Comparison of ENCODE assay signal across 22 cellular contexts in the genomic region with DNA sequence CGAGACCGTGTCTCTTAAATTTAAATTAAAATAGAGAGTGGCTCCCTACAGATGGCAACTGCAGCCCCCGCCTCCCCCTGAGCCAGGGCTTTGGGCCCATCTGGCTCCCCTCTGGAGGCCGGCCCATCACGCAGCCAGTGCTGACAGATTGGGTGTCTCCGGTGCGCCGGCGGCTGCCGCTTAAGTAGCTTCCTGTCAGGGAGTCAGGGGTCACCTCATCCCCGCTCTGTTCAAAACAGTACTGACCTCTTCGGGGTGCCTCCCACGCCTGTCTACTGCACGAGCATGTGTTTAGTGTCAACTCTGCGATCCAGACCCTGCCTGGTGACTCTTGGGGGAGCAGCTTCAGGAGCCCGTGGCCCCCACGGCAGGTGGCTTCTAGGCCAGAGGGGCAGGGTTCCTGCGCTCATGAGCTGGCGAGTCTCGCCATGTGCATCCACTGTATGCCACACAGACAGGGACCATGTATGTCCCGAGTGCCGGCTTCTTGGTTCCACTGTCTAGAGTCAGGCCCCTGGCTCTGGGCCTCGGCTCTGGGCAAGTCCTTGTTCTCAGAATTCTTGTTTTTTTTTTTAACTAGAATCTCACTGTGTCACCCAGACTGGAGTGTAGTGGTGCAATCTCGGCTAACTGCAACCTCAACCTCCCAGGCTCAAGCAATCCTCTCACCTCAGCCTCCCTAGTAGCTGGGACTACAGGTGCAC. TPM values are rescaled to one million over a fixed set of nuclear protein-coding genes. Genes with fewer than 3 reads are reported as not detected.
DNase-seq lines count a peak whose midpoint lies in the region; ATAC-seq and TF ChIP-seq lines count a peak whose summit lies in the region.
"Had no signal": no experiment of that assay in that cellular context is flagged by ENCODE, and none has a peak within 500 bp of the region (broad histone marks: within the 10 kb centered on the region; RNA-seq: fewer than 3 reads in every experiment).

No MANE protein-coding gene starts in this region.

- DNase-seq in heart right ventricle (no peak), Right ventricle myocardium superior (no peak), NT2/D1 (ENCODE audit: low read depth, low spot score) (no peak), left kidney (ENCODE audit: low read depth, low spot score) (peak; percentile 91), substantia nigra (lab: John Stamatoyannopoulos, UW) (peak in 1 of 49 donors; percentile 14), AG20443 (ENCODE audit: low spot score) (no peak), left colon (no peak), hepatocyte (ENCODE audit: low spot score) (no peak)
- DNase-seq: activated CD4-positive, alpha-beta T cell treated with anti-CD3 and anti-CD28 coated beads, Interleukin-2, amount 10 ng/mL, durations not matched to agents 7 days and 5 days; activated CD8-positive, alpha-beta memory T cell treated with anti-CD3 and anti-CD28 coated beads, Interleukin-2, amount 10 ng/mL, durations not matched to agents 7 days and 5 days; BE2C; effector memory CD8-positive, alpha-beta T cell; esophagus squamous epithelium; gastrocnemius medialis; GOT3; NCI-H1417 treated with DMSO at 0.1 percent for 48 hours; NCI-H774; SJCRH30; stimulated activated CD4-positive, alpha-beta T cell treated with anti-CD3 and anti-CD28 coated beads, Interleukin-1b, Interleukin-23, amount 100 ng/mL, for 48 hours had no signal

- no peaks in the 10 kb centered on the region for H3K9me2 ChIP-seq in hepatocyte (replicated peaks; ENCODE audit: insufficient read depth)

- no peaks in the 10 kb centered on the region for H3K36me3 ChIP-seq in heart right ventricle
- H3K36me3 ChIP-seq in NT2/D1 (ENCODE audit: insufficient read depth, insufficient read length, low read length): peaks cover 49% of the 10 kb centered on the region
- H3K36me3 ChIP-seq in hepatocyte (replicated peaks; ENCODE audit: insufficient read depth, low read depth): no peaks in the 10 kb centered on the region
- H3K36me3 ChIP-seq: BE2C, gastrocnemius medialis, prostate gland, SJCRH30 had no signal

- WGBS in heart right ventricle, 2 donors: 69 to 74% methylated on average over 24 of the region's 24 CpGs
- 96% methylated on average over 23 of the region's 24 CpGs for WGBS in hepatocyte (ENCODE audit: low lambda C conversion rate, missing lambda C conversion rate)

- H2AFZ ChIP-seq in hepatocyte: no peak overlapping the region

- H3K27me3 ChIP-seq in heart right ventricle (no peaks in the 10 kb centered on the region), NT2/D1 (ENCODE audit: insufficient read depth, insufficient read length) (no peaks in the 10 kb centered on the region), hepatocyte (no peaks in the 10 kb centered on the region)
- H3K27me3 ChIP-seq: BE2C, esophagus squamous epithelium, gastrocnemius medialis, SJCRH30 had no signal

- H3K4me3 ChIP-seq in heart right ventricle: no peak overlapping the region
- no peak overlapping the region for H3K4me3 ChIP-seq in NT2/D1 (ENCODE audit: insufficient read length, low read depth)
- no peak overlapping the region for H3K4me3 ChIP-seq in hepatocyte
- H3K4me3 ChIP-seq: esophagus squamous epithelium, gastrocnemius medialis, prostate gland, SJCRH30 had no signal

- peak overlapping the region; percentile 2 for H3K9ac ChIP-seq in NT2/D1 (ENCODE audit: insufficient read length, low read depth)

- ATAC-seq in heart right ventricle (peak in 5 of 8 donors; percentile 8 to 36 (median 23)), Right ventricle myocardium superior (ENCODE audit: poor library complexity) (no peak), left colon (no peak)
- ATAC-seq: activated CD8-positive, alpha-beta memory T cell treated with anti-CD3 and anti-CD28 coated beads, Interleukin-2, amount 10 ng/mL, durations not matched to agents 7 days and 5 days; activated naive CD4-positive, alpha-beta T cell treated with anti-CD3 and anti-CD28 coated beads, Interleukin-2, amount 50 U/mL, for 72 hours; effector memory CD8-positive, alpha-beta T cell; gastrocnemius medialis; natural killer cell treated with Interleukin-12 subunit alpha and Interleukin-12 subunit beta and Interleukin-15 and Interleukin-18, amount 100 ng/mL, for 72 hours had no signal

- H3K27ac ChIP-seq in heart right ventricle: no peak overlapping the region
- peak overlapping the region; percentile 55 for H3K27ac ChIP-seq in substantia nigra (ENCODE audit: low read depth, low read length, poor library complexity, severe bottlenecking)
- H3K27ac ChIP-seq in hepatocyte: no peak overlapping the region
- H3K27ac ChIP-seq: esophagus squamous epithelium, gastrocnemius medialis, prostate gland, SJCRH30 had no signal

- TF ChIP-seq CTCF in heart right ventricle (IDR thresholded peaks at IDR 0.05) (no peak), hepatocyte (IDR thresholded peaks at IDR 0.05; ENCODE audit: poor library complexity) (no peak)

- peaks cover 0 to 14% (median 0%) of the 10 kb centered on the region in 9 donors for H3K4me1 ChIP-seq in heart right ventricle
- peaks cover 11% of the 10 kb centered on the region for H3K4me1 ChIP-seq in NT2/D1 (ENCODE audit: insufficient read depth, insufficient read length)
- no peaks in the 10 kb centered on the region for H3K4me1 ChIP-seq in hepatocyte (ENCODE audit: insufficient read depth)
- H3K4me1 ChIP-seq: BE2C, gastrocnemius medialis, prostate gland, SJCRH30 had no signal

- peaks cover 36% of the 10 kb centered on the region for H3K79me2 ChIP-seq in hepatocyte

- no peak overlapping the region for H3K4me2 ChIP-seq in hepatocyte

- peaks cover 5% of the 10 kb centered on the region for H4K20me1 ChIP-seq in hepatocyte (ENCODE audit: insufficient read depth, poor library complexity, severe bottlenecking)

- intact Hi-C loops in heart right ventricle (cut with DNase I): no loop called here
- intact Hi-C loops in Right ventricle myocardium superior (cut with DNase I): no loop called here
- intact Hi-C loops in left colon (cut with DNase I, micrococcal nuclease): no loop called here

- H3K9me3 ChIP-seq in heart right ventricle (no peaks in the 10 kb centered on the region), NT2/D1 (ENCODE audit: insufficient read depth, low read length) (no peaks in the 10 kb centered on the region), hepatocyte (ENCODE audit: low read depth) (no peaks in the 10 kb centered on the region)
- H3K9me3 ChIP-seq: BE2C, esophagus squamous epithelium, gastrocnemius medialis, prostate gland, SJCRH30 had no signal

RNA-seq across cellular contexts. Expression of gene KCTD7, which starts 36.1 kb away (rescaled TPM):
- 10 to 100 TPM in 3 of 10 donors, 1 to 10 TPM in 7; 7.3 to 13.6 (median 9.1) TPM for total RNA-seq in heart right ventricle
- polyA plus RNA-seq in heart right ventricle: 1 to 10 TPM; 6.7 to 7.4 TPM
- 8.0 TPM for total RNA-seq in Right ventricle myocardium superior
- 1 to 10 TPM; 5.6 to 8.6 TPM for total RNA-seq in left colon
- total RNA-seq in hepatocyte: 9.4 and 15.9 TPM in 2 replicates
- 6.9 and 7.2 TPM in 2 replicates for polyA plus RNA-seq in hepatocyte

Comparison
In these comparisons a context has a peak if more than half of its experiments do, and no peak if none do; other contexts are left out.
1. ATAC-seq: peak in heart right ventricle (5 of 8); none in Right ventricle myocardium superior (single experiment) and left colon (single experiment).